In genomic region chr17:78944026-78944425, GRCh38 we compare ENCODE assay signal across 10 cellular contexts.
"Had no signal": no experiment of that assay in that cellular context is flagged by ENCODE, and none has a peak within 500 bp of the region (broad histone marks: within the 10 kb centered on the region; RNA-seq: fewer than 3 reads in every experiment).

No MANE protein-coding gene starts in this region.

- H3K9me3 ChIP-seq: HAP-1 had no signal

- H3K36me3 ChIP-seq: HAP-1 had no signal

- ATAC-seq: HCT116 had no signal

- H2AFZ ChIP-seq: GM23248 had no signal

- H3K4me3 ChIP-seq: GM23248, HAP-1 had no signal

- H3K4me2 ChIP-seq: KMS-11 had no signal

- H3K9ac ChIP-seq: GM23248, KMS-11 had no signal

- H3K4me1 ChIP-seq: HAP-1 had no signal

- DNase-seq: GM23248, GOT3, H7, IMR-90, Karpas-422, KBM-7 had no signal

- H3K27ac ChIP-seq: GM23248, HL-60, KMS-11 had no signal
